In genomic region chr11:86193297-86194095, GRCh38 we compare ENCODE assay signal across 8 cellular contexts. TPM values are rescaled to one million over a fixed set of nuclear protein-coding genes. Genes with fewer than 3 reads are reported as not detected.
DNase-seq lines count a peak whose midpoint lies in the region; ATAC-seq and TF ChIP-seq lines count a peak whose summit lies in the region.

No MANE protein-coding gene starts in this region.

- H3K27ac Mint-ChIP-seq in Caco-2 (ENCODE audit: unreplicated experiment), result peak overlapping the region; percentile 54
- H3K27ac Mint-ChIP-seq in activated CD8-positive, alpha-beta T cell treated with anti-CD3 and anti-CD28 coated beads for 36 hours, result peak overlapping the region; percentile 84
- peak overlapping the region; percentile 62 for H3K27ac Mint-ChIP-seq in stimulated activated effector memory CD8-positive, alpha-beta T cell treated with anti-CD3 and anti-CD28 coated beads, Interleukin-12 subunit alpha, Interleukin-12 subunit beta, amount 100 ng/mL, for 72 hours

- peaks cover 6% of the 10 kb centered on the region for H3K9me3 Mint-ChIP-seq in Caco-2 (ENCODE audit: unreplicated experiment)
- H3K9me3 Mint-ChIP-seq in activated CD8-positive, alpha-beta T cell treated with anti-CD3 and anti-CD28 coated beads for 36 hours, result no peaks in the 10 kb centered on the region
- H3K9me3 Mint-ChIP-seq in stimulated activated effector memory CD8-positive, alpha-beta T cell treated with anti-CD3 and anti-CD28 coated beads, Interleukin-12 subunit alpha, Interleukin-12 subunit beta, amount 100 ng/mL, for 72 hours, result no peaks in the 10 kb centered on the region

- H3K36me3 ChIP-seq in Caco-2 (ENCODE audit: control insufficient read depth, insufficient read depth, low read length) (no peaks in the 10 kb centered on the region), mucosa of descending colon (ENCODE audit: low read depth) (no peaks in the 10 kb centered on the region)

- H3K4me1 ChIP-seq in Caco-2, result peaks cover 48% of the 10 kb centered on the region
- no peaks in the 10 kb centered on the region for H3K4me1 ChIP-seq in mucosa of descending colon (ENCODE audit: low read depth)

- H3K9me3 ChIP-seq in Caco-2, result no peaks in the 10 kb centered on the region
- H3K9me3 ChIP-seq in mucosa of descending colon, result no peaks in the 10 kb centered on the region

- no TSS peak for BruUV-seq in Caco-2 (replicated peaks; lab: Mats Ljungman, UMichigan)

- peaks cover 27% of the 10 kb centered on the region for H3K4me1 Mint-ChIP-seq in Caco-2 (ENCODE audit: low read depth, unreplicated experiment)
- peaks cover 22% of the 10 kb centered on the region for H3K4me1 Mint-ChIP-seq in activated CD8-positive, alpha-beta T cell treated with anti-CD3 and anti-CD28 coated beads for 36 hours (ENCODE audit: low read depth)
- H3K4me1 Mint-ChIP-seq in stimulated activated effector memory CD8-positive, alpha-beta T cell treated with anti-CD3 and anti-CD28 coated beads, Interleukin-12 subunit alpha, Interleukin-12 subunit beta, amount 100 ng/mL, for 72 hours, result peaks cover 17% of the 10 kb centered on the region

- TF ChIP-seq CTCF in Caco-2 (IDR thresholded peaks at IDR 0.05; ENCODE audit: insufficient read depth in 1 of 2, low read depth in 1 of 2, low read length in 1 of 2, severe bottlenecking in 1 of 2, unreplicated experiment in 1 of 2) (peak; percentile 95), mucosa of descending colon (IDR thresholded peaks at IDR 0.05) (peak; percentile 48)
- TF ChIP-seq CTCF in activated CD8-positive, alpha-beta T cell treated with anti-CD3 and anti-CD28 coated beads for 36 hours (IDR thresholded peaks at IDR 0.05), result peak; percentile 81

- POLR2A ChIA-PET in Caco-2 (lab: Charles Lee), result interaction anchor here (1.6 kb wide), 1 partner anchor 125 kb away, joined by 16 read pairs; the partner anchor contains the start of gene PICALM
- POLR2A ChIA-PET in activated CD8-positive, alpha-beta T cell treated with anti-CD3 and anti-CD28 coated beads for 36 hours (lab: Charles Lee), result interaction anchor here (0.6 to 3.6 kb wide), 9 partner anchors 10 to 151 kb away, joined by 3 to 13 read pairs (median 4); partner anchors contain the start of gene PICALM

- no peaks in the 10 kb centered on the region for H3K27me3 ChIP-seq in Caco-2 (replicated peaks; ENCODE audit: control insufficient read depth, insufficient read depth, low read length)

- H3K27me3 Mint-ChIP-seq in Caco-2 (ENCODE audit: insufficient read depth, unreplicated experiment), result no peaks in the 10 kb centered on the region
- H3K27me3 Mint-ChIP-seq in activated CD8-positive, alpha-beta T cell treated with anti-CD3 and anti-CD28 coated beads for 36 hours, result peaks cover 5% of the 10 kb centered on the region

- intact Hi-C loops in Caco-2 (cut with micrococcal nuclease; ENCODE audit: unreplicated experiment), result loop anchor here (1.0 to 2.0 kb wide), 8 partner anchors 33 to 597 kb away; partner anchors contain the start of gene CCDC83
- intact Hi-C loops in activated CD8-positive, alpha-beta T cell treated with anti-CD3 and anti-CD28 coated beads for 36 hours (cut with micrococcal nuclease), result loop anchor here (1.0 to 5.0 kb wide), 3 partner anchors 76 to 151 kb away; partner anchors contain the start of gene PICALM
- intact Hi-C loops in mucosa of descending colon (cut with DNase I, micrococcal nuclease), result loop anchor here in 1 of 2 donors (5.0 kb wide), 1 partner anchor 151 kb away; no protein-coding TSS in a partner anchor

- DNase-seq in Caco-2 (peak; percentile 84 to 86), HK-2 (ENCODE audit: unreplicated experiment) (peak; percentile 53), NCI-H82 treated with DMSO at 0.1 percent for 48 hours (lab: John Stamatoyannopoulos, UW; ENCODE audit: unreplicated experiment) (peak; percentile 62), epidermal melanocyte (ENCODE audit: insufficient read length, low spot score) (peak; percentile 77), mucosa of descending colon (peak; percentile 60 to 87 (median 61))
- DNase-seq in activated CD8-positive, alpha-beta T cell treated with anti-CD3 and anti-CD28 coated beads for 36 hours, result peak; percentile 84
- DNase-seq in stimulated activated effector memory CD8-positive, alpha-beta T cell treated with anti-CD3 and anti-CD28 coated beads, Interleukin-12 subunit alpha, Interleukin-12 subunit beta, amount 100 ng/mL, for 72 hours (ENCODE audit: low spot score in 2 of 2), result peak; percentile 38 to 77

- H3K4me3 Mint-ChIP-seq in Caco-2 (ENCODE audit: unreplicated experiment), result peak overlapping the region; percentile 70
- peak overlapping the region; percentile 63 for H3K4me3 Mint-ChIP-seq in activated CD8-positive, alpha-beta T cell treated with anti-CD3 and anti-CD28 coated beads for 36 hours
- peak overlapping the region; percentile 53 for H3K4me3 Mint-ChIP-seq in stimulated activated effector memory CD8-positive, alpha-beta T cell treated with anti-CD3 and anti-CD28 coated beads, Interleukin-12 subunit alpha, Interleukin-12 subunit beta, amount 100 ng/mL, for 72 hours

- CTCF ChIA-PET in Caco-2 (lab: Charles Lee), result interaction anchor here (0.6 to 2.7 kb wide), 28 partner anchors 10 to 546 kb away, joined by 3 to 55 read pairs (median 4); partner anchors contain the start of genes CCDC83, PICALM and TMEM126A
- CTCF ChIA-PET in activated CD8-positive, alpha-beta T cell treated with anti-CD3 and anti-CD28 coated beads for 36 hours (lab: Charles Lee), result interaction anchor here (0.7 to 4.4 kb wide), 61 partner anchors 10 to 242 kb away, joined by 3 to 63 read pairs (median 4); partner anchors contain the start of gene PICALM

- H3K36me3 Mint-ChIP-seq in Caco-2 (ENCODE audit: insufficient read depth, unreplicated experiment), result no peaks in the 10 kb centered on the region
- H3K36me3 Mint-ChIP-seq in activated CD8-positive, alpha-beta T cell treated with anti-CD3 and anti-CD28 coated beads for 36 hours (ENCODE audit: low read depth), result no peaks in the 10 kb centered on the region
- peaks cover 5% of the 10 kb centered on the region for H3K36me3 Mint-ChIP-seq in stimulated activated effector memory CD8-positive, alpha-beta T cell treated with anti-CD3 and anti-CD28 coated beads, Interleukin-12 subunit alpha, Interleukin-12 subunit beta, amount 100 ng/mL, for 72 hours

- peak; percentile 86 for ATAC-seq in GM19468 (IDR thresholded peaks at IDR 0.05; ENCODE audit: extremely low read depth, unreplicated experiment)
- peak; percentile 100 for ATAC-seq in activated CD8-positive, alpha-beta T cell treated with anti-CD3 and anti-CD28 coated beads for 36 hours
- ATAC-seq in mucosa of descending colon, result peak; percentile 97
- ATAC-seq in stimulated activated effector memory CD8-positive, alpha-beta T cell treated with anti-CD3 and anti-CD28 coated beads, Interleukin-12 subunit alpha, Interleukin-12 subunit beta, amount 100 ng/mL, for 72 hours, result peak; percentile 99

- H3K4me3 ChIP-seq in Caco-2 (ENCODE audit: low read depth, low read length), result no peak overlapping the region
- H3K4me3 ChIP-seq in mucosa of descending colon, result no peak overlapping the region

RNA-seq across cellular contexts. Expression of gene EED, which starts 51.1 kb away (rescaled TPM):
- total RNA-seq in Caco-2 (2022) (68.3 and 75.5 TPM in 2 replicates), mucosa of descending colon (10 to 100 TPM; 21.9 to 29.6 (median 22.0) TPM)
- total RNA-seq in activated CD8-positive, alpha-beta T cell treated with anti-CD3 and anti-CD28 coated beads for 36 hours, result 100 to 1,000 TPM; 114 to 117 TPM
